Comparison of ENCODE assay signal across 1 cellular context in genomic region chr9:91907387-91908292, GRCh38.
TF ChIP-seq lines count a peak whose summit lies in the region.

No MANE protein-coding gene starts in this region.

TF ChIP-seq in K562, 482 proteins besides CTCF, POLR2A, EP300 and RAD21 (continued from another document):
- peak; percentile 17; the same call in 1 of the 2 replicates for TF ChIP-seq NKRF (IDR thresholded peaks at IDR 0.05; ENCODE audit: borderline replicate concordance)
- TF ChIP-seq RAD51 (IDR thresholded peaks at IDR 0.05; ENCODE audit: borderline replicate concordance, low read depth): peak; percentile 79
- TF ChIP-seq HDAC2 (IDR thresholded peaks at IDR 0.05): 0 out of 2 replicates have a peak, but pooled peaks have one; percentile 20
- TF ChIP-seq SRF (CRISPR knock-in tag; IDR thresholded peaks at IDR 0.05): 0 out of 4 replicates have a peak, but pooled peaks of 1 of the 2 experiments have one; percentile 32
- TF ChIP-seq EHMT2 (IDR thresholded peaks at IDR 0.05): peak; percentile 62; the same call in 1 of the 2 replicates
- peak; percentile 24 for TF ChIP-seq CXXC5 (CRISPR knock-in tag; IDR thresholded peaks at IDR 0.05)
- TF ChIP-seq, protein P1, sequence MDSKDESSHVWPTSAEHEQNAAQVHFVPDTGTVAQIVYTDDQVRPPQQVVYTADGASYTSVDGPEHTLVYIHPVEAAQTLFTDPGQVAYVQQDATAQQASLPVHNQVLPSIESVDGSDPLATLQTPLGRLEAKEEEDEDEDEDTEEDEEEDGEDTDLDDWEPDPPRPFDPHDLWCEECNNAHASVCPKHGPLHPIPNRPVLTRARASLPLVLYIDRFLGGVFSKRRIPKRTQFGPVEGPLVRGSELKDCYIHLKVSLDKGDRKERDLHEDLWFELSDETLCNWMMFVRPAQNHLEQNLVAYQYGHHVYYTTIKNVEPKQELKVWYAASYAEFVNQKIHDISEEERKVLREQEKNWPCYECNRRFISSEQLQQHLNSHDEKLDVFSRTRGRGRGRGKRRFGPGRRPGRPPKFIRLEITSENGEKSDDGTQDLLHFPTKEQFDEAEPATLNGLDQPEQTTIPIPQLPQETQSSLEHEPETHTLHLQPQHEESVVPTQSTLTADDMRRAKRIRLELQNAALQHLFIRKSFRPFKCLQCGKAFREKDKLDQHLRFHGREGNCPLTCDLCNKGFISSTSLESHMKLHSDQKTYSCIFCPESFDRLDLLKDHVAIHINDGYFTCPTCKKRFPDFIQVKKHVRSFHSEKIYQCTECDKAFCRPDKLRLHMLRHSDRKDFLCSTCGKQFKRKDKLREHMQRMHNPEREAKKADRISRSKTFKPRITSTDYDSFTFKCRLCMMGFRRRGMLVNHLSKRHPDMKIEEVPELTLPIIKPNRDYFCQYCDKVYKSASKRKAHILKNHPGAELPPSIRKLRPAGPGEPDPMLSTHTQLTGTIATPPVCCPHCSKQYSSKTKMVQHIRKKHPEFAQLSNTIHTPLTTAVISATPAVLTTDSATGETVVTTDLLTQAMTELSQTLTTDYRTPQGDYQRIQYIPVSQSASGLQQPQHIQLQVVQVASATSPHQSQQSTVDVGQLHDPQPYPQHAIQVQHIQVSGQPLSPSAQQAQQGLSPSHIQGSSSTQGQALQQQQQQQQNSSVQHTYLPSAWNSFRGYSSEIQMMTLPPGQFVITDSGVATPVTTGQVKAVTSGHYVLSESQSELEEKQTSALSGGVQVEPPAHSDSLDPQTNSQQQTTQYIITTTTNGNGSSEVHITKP (IDR thresholded peaks at IDR 0.05; ENCODE audit: partially characterized antibody): no peak
- TF ChIP-seq PPARD (CRISPR knock-in tag; IDR thresholded peaks at IDR 0.05): no peak
- peak; percentile 54 for TF ChIP-seq NFE2 (IDR thresholded peaks at IDR 0.05; ENCODE audit: low read depth)
- no peak for TF ChIP-seq MEF2D (tag; conservative IDR thresholded peaks at IDR 0.05; ENCODE audit: low read depth)
- no peak for TF ChIP-seq RBM39 (optimal IDR thresholded peaks at IDR 0.05; ENCODE audit: low read depth, low read length)
- TF ChIP-seq, protein P2, sequence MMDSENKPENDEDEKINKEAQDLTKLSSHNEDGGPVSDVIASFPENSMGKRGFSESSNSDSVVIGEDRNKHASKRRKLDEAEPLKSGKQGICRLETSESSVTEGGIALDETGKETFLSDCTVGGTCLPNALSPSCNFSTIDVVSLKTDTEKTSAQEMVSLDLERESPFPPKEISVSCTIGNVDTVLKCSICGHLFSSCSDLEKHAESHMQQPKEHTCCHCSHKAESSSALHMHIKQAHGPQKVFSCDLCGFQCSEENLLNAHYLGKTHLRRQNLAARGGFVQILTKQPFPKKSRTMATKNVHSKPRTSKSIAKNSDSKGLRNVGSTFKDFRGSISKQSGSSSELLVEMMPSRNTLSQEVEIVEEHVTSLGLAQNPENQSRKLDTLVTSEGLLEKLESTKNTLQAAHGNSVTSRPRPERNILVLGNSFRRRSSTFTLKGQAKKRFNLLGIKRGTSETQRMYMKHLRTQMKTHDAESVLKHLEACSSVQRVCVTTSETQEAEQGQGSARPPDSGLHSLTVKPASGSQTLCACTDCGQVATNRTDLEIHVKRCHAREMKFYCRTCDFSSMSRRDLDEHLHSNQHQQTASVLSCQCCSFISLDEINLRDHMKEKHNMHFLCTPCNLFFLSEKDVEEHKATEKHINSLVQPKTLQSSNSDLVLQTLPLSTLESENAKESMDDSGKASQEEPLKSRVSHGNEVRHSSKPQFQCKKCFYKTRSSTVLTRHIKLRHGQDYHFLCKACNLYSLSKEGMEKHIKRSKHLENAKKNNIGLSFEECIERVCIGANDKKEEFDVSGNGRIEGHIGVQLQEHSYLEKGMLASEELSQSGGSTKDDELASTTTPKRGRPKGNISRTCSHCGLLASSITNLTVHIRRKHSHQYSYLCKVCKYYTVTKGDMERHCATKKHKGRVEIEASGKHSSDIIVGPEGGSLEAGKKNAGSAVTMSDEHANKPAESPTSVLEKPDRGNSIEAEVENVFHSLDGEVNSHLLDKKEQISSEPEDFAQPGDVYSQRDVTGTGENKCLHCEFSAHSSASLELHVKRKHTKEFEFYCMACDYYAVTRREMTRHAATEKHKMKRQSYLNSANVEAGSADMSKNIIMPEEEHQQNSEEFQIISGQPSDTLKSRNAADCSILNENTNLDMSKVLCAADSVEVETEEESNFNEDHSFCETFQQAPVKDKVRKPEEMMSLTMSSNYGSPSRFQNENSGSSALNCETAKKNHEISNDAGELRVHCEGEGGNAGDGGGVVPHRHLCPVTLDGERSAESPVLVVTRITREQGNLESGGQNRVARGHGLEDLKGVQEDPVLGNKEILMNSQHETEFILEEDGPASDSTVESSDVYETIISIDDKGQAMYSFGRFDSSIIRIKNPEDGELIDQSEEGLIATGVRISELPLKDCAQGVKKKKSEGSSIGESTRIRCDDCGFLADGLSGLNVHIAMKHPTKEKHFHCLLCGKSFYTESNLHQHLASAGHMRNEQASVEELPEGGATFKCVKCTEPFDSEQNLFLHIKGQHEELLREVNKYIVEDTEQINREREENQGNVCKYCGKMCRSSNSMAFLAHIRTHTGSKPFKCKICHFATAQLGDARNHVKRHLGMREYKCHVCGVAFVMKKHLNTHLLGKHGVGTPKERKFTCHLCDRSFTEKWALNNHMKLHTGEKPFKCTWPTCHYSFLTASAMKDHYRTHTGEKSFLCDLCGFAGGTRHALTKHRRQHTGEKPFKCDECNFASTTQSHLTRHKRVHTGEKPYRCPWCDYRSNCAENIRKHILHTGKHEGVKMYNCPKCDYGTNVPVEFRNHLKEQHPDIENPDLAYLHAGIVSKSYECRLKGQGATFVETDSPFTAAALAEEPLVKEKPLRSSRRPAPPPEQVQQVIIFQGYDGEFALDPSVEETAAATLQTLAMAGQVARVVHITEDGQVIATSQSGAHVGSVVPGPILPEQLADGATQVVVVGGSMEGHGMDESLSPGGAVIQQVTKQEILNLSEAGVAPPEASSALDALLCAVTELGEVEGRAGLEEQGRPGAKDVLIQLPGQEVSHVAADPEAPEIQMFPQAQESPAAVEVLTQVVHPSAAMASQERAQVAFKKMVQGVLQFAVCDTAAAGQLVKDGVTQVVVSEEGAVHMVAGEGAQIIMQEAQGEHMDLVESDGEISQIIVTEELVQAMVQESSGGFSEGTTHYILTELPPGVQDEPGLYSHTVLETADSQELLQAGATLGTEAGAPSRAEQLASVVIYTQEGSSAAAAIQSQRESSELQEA (IDR thresholded peaks at IDR 0.05; ENCODE audit: low read depth): no peak
- TF ChIP-seq RNF2 (IDR thresholded peaks at IDR 0.05): no peak
- TF ChIP-seq EWSR1 (IDR thresholded peaks at IDR 0.05; ENCODE audit: borderline replicate concordance, low read depth, partially characterized antibody): no peak
- 0 out of 2 replicates have a peak, but pooled peaks have one; percentile 12 for TF ChIP-seq CREB1 (IDR thresholded peaks at IDR 0.05)
- no peak for TF ChIP-seq CREB1 (CRISPR knock-in tag; IDR thresholded peaks at IDR 0.05)
- peak; percentile 27; the same call in 1 of the 2 replicates for TF ChIP-seq ARID1B (IDR thresholded peaks at IDR 0.05)
- TF ChIP-seq BHLHE40 (IDR thresholded peaks at IDR 0.05; ENCODE audit: low read length): peak; percentile 16; the same call in 1 of the 2 replicates
- no peak for TF ChIP-seq E2F8 (IDR thresholded peaks at IDR 0.05; ENCODE audit: low read depth, partially characterized antibody)
- TF ChIP-seq HLTF (IDR thresholded peaks at IDR 0.05): no peak
- no peak for TF ChIP-seq ATF1 (CRISPR knock-in tag; IDR thresholded peaks at IDR 0.05)
- TF ChIP-seq ATF1 (tag; IDR thresholded peaks at IDR 0.05): no peak
- no peak for TF ChIP-seq POLR2B (IDR thresholded peaks at IDR 0.05; ENCODE audit: low read depth, partially characterized antibody)
- no peak for TF ChIP-seq MTF1 (CRISPR knock-in tag; IDR thresholded peaks at IDR 0.05; ENCODE audit: borderline replicate concordance)
- TF ChIP-seq, protein P3, sequence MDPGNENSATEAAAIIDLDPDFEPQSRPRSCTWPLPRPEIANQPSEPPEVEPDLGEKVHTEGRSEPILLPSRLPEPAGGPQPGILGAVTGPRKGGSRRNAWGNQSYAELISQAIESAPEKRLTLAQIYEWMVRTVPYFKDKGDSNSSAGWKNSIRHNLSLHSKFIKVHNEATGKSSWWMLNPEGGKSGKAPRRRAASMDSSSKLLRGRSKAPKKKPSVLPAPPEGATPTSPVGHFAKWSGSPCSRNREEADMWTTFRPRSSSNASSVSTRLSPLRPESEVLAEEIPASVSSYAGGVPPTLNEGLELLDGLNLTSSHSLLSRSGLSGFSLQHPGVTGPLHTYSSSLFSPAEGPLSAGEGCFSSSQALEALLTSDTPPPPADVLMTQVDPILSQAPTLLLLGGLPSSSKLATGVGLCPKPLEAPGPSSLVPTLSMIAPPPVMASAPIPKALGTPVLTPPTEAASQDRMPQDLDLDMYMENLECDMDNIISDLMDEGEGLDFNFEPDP (CRISPR knock-in tag; IDR thresholded peaks at IDR 0.05): no peak
- peak; percentile 75 for TF ChIP-seq USF2 (CRISPR knock-in tag; IDR thresholded peaks at IDR 0.05)
